ENCODE assay signal across 9 cellular contexts in genomic region chr7:154913645-154914579, GRCh38.
DNase-seq lines count a peak whose midpoint lies in the region; ATAC-seq and TF ChIP-seq lines count a peak whose summit lies in the region.
"Had no signal": no experiment of that assay in that cellular context is flagged by ENCODE, and none has a peak within 500 bp of the region (broad histone marks: within the 10 kb centered on the region; RNA-seq: fewer than 3 reads in every experiment).

No MANE protein-coding gene starts in this region.

- intact Hi-C loops in esophagus muscularis mucosa (cut with DNase I), result loop anchor here (5.0 kb wide), 1 partner anchor 433 kb away; no protein-coding TSS in a partner anchor

- no peaks in the 10 kb centered on the region for H3K4me1 ChIP-seq in NT2/D1 (ENCODE audit: insufficient read depth, insufficient read length)
- H3K4me1 ChIP-seq in esophagus muscularis mucosa, result peaks cover 8 to 15% (median 11%) of the 10 kb centered on the region in 4 donors

- WGBS in esophagus muscularis mucosa, result 49% methylated on average over 9 of the region's 56 CpGs

- DNase-seq in COLO829 (ENCODE audit: low spot score) (peak; percentile 16), NT2/D1 (ENCODE audit: low read depth, low spot score) (peak; percentile 67), esophagus muscularis mucosa (ENCODE audit: extremely low spot score) (no peak), myocyte (ENCODE audit: low read depth) (peak; percentile 83)
- peak; percentile 93 for DNase-seq in activated T-cell treated with anti-CD3 and anti-CD28 coated beads, Interleukin-2, amount 50 U/mL, for 1 hour
- DNase-seq in stimulated activated CD8-positive, alpha-beta memory T cell treated with anti-CD3 and anti-CD28 coated beads, Interleukin-7, amount 100 ng/mL, for 24 hours (ENCODE audit: low read depth), result peak; percentile 89

- TF ChIP-seq POLR2A in esophagus muscularis mucosa (IDR thresholded peaks at IDR 0.05; ENCODE audit: low read depth), result no peak

- TF ChIP-seq CTCF in esophagus muscularis mucosa (IDR thresholded peaks at IDR 0.05), result peak in 2 of 3 experiments; percentile 81

- ATAC-seq in GM19455 (IDR thresholded peaks at IDR 0.05; ENCODE audit: unreplicated experiment) (peak; percentile 96), HG03565 (IDR thresholded peaks at IDR 0.05; ENCODE audit: unreplicated experiment) (peak; percentile 97)

- H3K9ac ChIP-seq in NT2/D1 (ENCODE audit: insufficient read length, low read depth), result no peak overlapping the region

- H3K27me3 ChIP-seq in NT2/D1 (ENCODE audit: insufficient read depth, insufficient read length), result no peaks in the 10 kb centered on the region
- peaks cover 0 to 57% (median 4%) of the 10 kb centered on the region in 4 donors for H3K27me3 ChIP-seq in esophagus muscularis mucosa

- TF ChIP-seq EP300 in esophagus muscularis mucosa (IDR thresholded peaks at IDR 0.05), result no peak

- H3K4me3 ChIP-seq in NT2/D1 (ENCODE audit: insufficient read length, low read depth), result no peak overlapping the region
- H3K4me3 ChIP-seq in esophagus muscularis mucosa, result peak overlapping the region; percentile 39 to 48 (median 44)

- H3K9me3 ChIP-seq in NT2/D1 (ENCODE audit: insufficient read depth, low read length) (peaks cover 16% of the 10 kb centered on the region; the same call in 1 of the 2 replicates), esophagus muscularis mucosa (peaks cover 0 to 13% (median 9%) of the 10 kb centered on the region in 4 donors)

- H3K36me3 ChIP-seq in NT2/D1 (ENCODE audit: insufficient read depth, insufficient read length, low read length) (no peaks in the 10 kb centered on the region), esophagus muscularis mucosa (no peaks in the 10 kb centered on the region)

- no peak overlapping the region for H3K27ac ChIP-seq in esophagus muscularis mucosa (replicated peaks in 1 of 4)
- H3K27ac ChIP-seq: skin epidermis had no signal
